Comparison of ENCODE assay signal across 2 cellular contexts in the genomic region with DNA sequence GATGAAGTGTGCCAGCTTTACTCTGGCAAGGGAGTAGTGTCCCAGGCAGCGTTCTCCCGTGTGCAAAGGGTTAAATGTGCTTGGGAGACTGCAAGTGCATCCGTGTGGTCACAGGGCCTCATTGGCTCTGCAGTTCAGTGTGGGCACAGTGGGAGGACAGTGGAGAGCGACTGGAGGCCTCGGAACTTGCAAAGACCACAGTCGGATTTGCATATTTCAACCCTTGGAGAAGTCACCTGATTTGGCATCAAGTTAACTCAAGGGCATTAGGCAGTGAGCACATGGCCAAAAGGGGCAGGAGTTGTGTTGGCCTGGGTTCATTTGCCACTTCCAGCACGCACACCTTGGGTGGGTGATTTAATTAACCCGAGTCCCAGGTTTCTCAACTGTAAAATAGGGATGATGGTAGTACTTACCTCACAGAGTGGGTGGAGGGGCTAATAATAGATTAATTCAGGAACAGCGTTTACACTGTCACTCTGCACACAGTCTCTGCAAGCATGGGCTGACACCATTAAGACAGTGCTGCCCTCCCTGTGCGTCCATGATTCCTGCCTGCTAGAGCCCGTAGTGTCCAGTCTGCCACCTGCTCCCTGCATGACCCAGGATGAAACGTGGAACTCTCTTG.
TF ChIP-seq lines count a peak whose summit lies in the region.

No MANE protein-coding gene starts in this region.

TF ChIP-seq in IMR-90, 13 proteins besides CTCF, POLR2A, EP300 and RAD21:
- TF ChIP-seq CHD1 (IDR thresholded peaks at IDR 0.05; ENCODE audit: low read depth, low read length) (no peak), MAFK (IDR thresholded peaks at IDR 0.05; ENCODE audit: low read depth, low read length) (no peak), ELK1 (IDR thresholded peaks at IDR 0.05; ENCODE audit: borderline replicate concordance, low read depth, low read length) (no peak), MAZ (IDR thresholded peaks at IDR 0.05; ENCODE audit: borderline replicate concordance, low read depth, low read length) (no peak), BHLHE40 (IDR thresholded peaks at IDR 0.05; ENCODE audit: low read depth, low read length) (no peak), MXI1 (IDR thresholded peaks at IDR 0.05; ENCODE audit: borderline replicate concordance, low read depth, low read length) (no peak), RCOR1 (IDR thresholded peaks at IDR 0.05; ENCODE audit: insufficient replicate concordance, low read length) (no peak), SMC3 (IDR thresholded peaks at IDR 0.05; ENCODE audit: low read depth, low read length) (no peak), NFE2L2 (IDR thresholded peaks at IDR 0.05; ENCODE audit: low read depth, low read length) (no peak), CEBPB (IDR thresholded peaks at IDR 0.05; ENCODE audit: low read depth, low read length) (no peak), RFX5 (IDR thresholded peaks at IDR 0.05; ENCODE audit: low read depth, low read length) (no peak), FOS (IDR thresholded peaks at IDR 0.05; ENCODE audit: low read depth, low read length) (no peak)
- TF ChIP-seq, protein P1, sequence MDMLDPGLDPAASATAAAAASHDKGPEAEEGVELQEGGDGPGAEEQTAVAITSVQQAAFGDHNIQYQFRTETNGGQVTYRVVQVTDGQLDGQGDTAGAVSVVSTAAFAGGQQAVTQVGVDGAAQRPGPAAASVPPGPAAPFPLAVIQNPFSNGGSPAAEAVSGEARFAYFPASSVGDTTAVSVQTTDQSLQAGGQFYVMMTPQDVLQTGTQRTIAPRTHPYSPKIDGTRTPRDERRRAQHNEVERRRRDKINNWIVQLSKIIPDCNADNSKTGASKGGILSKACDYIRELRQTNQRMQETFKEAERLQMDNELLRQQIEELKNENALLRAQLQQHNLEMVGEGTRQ (IDR thresholded peaks at IDR 0.05; ENCODE audit: low read depth, low read length), result no peak

TF ChIP-seq in GM12878, 131 proteins besides CTCF, POLR2A, EP300 and RAD21:
- 0 out of 2 replicates have a peak, but pooled peaks have one; percentile 12 for TF ChIP-seq RUNX3 (IDR thresholded peaks at IDR 0.05; ENCODE audit: low read length)
- TF ChIP-seq POU2F2 (IDR thresholded peaks at IDR 0.05; ENCODE audit: borderline replicate concordance, low read depth, low read length), result peak; percentile 84; the same call in 1 of the 3 replicates
- no peak for TF ChIP-seq NR2C2 (IDR thresholded peaks at IDR 0.05; ENCODE audit: borderline replicate concordance, control insufficient read depth, insufficient read length, low read depth)
- no peak for TF ChIP-seq PAX8 (IDR thresholded peaks at IDR 0.05)
- no peak for TF ChIP-seq CREM (IDR thresholded peaks at IDR 0.05; ENCODE audit: low read depth)
- no peak for TF ChIP-seq TAF1 (IDR thresholded peaks at IDR 0.05; ENCODE audit: borderline replicate concordance, low read depth, low read length)
- no peak for TF ChIP-seq ATF7 (IDR thresholded peaks at IDR 0.05; ENCODE audit: low read depth)
- no peak for TF ChIP-seq NBN (IDR thresholded peaks at IDR 0.05)
- no peak for TF ChIP-seq ETV6 (conservative IDR thresholded peaks at IDR 0.05 in 1 of 2, IDR thresholded peaks at IDR 0.05 in 1 of 2; ENCODE audit: borderline replicate concordance in 1 of 2, low read depth in 1 of 2)
- TF ChIP-seq, protein P2, sequence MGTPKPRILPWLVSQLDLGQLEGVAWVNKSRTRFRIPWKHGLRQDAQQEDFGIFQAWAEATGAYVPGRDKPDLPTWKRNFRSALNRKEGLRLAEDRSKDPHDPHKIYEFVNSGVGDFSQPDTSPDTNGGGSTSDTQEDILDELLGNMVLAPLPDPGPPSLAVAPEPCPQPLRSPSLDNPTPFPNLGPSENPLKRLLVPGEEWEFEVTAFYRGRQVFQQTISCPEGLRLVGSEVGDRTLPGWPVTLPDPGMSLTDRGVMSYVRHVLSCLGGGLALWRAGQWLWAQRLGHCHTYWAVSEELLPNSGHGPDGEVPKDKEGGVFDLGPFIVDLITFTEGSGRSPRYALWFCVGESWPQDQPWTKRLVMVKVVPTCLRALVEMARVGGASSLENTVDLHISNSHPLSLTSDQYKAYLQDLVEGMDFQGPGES (IDR thresholded peaks at IDR 0.05), result no peak
- TF ChIP-seq EED (IDR thresholded peaks at IDR 0.05; ENCODE audit: low read depth), result no peak
- TF ChIP-seq YBX1 (IDR thresholded peaks at IDR 0.05), result no peak
- no peak for TF ChIP-seq TCF12 (IDR thresholded peaks at IDR 0.05; ENCODE audit: low read depth, low read length)
- no peak for TF ChIP-seq ZBTB11 (CRISPR knock-in tag; IDR thresholded peaks at IDR 0.05)
- TF ChIP-seq SMC3 (IDR thresholded peaks at IDR 0.05; ENCODE audit: borderline replicate concordance, low read length), result no peak
- TF ChIP-seq CHD1 (IDR thresholded peaks at IDR 0.05; ENCODE audit: low read depth, low read length), result no peak
- no peak for TF ChIP-seq TCF7 (IDR thresholded peaks at IDR 0.05; ENCODE audit: borderline replicate concordance)
- TF ChIP-seq SPI1 (IDR thresholded peaks at IDR 0.05; ENCODE audit: borderline replicate concordance, insufficient read depth, low read depth, low read length), result no peak
- no peak for TF ChIP-seq E4F1 (IDR thresholded peaks at IDR 0.05; ENCODE audit: borderline replicate concordance, partially characterized antibody)
- no peak for TF ChIP-seq FOXM1 (IDR thresholded peaks at IDR 0.05; ENCODE audit: low read depth, low read length)
- no peak for TF ChIP-seq PBX3 (IDR thresholded peaks at IDR 0.05; ENCODE audit: insufficient replicate concordance, low read depth, low read length)
- TF ChIP-seq, protein P3, sequence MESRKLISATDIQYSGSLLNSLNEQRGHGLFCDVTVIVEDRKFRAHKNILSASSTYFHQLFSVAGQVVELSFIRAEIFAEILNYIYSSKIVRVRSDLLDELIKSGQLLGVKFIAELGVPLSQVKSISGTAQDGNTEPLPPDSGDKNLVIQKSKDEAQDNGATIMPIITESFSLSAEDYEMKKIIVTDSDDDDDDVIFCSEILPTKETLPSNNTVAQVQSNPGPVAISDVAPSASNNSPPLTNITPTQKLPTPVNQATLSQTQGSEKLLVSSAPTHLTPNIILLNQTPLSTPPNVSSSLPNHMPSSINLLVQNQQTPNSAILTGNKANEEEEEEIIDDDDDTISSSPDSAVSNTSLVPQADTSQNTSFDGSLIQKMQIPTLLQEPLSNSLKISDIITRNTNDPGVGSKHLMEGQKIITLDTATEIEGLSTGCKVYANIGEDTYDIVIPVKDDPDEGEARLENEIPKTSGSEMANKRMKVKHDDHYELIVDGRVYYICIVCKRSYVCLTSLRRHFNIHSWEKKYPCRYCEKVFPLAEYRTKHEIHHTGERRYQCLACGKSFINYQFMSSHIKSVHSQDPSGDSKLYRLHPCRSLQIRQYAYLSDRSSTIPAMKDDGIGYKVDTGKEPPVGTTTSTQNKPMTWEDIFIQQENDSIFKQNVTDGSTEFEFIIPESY (IDR thresholded peaks at IDR 0.05), result no peak
- no peak for TF ChIP-seq POLR2AphosphoS5 (IDR thresholded peaks at IDR 0.05; ENCODE audit: low read length)
- no peak for TF ChIP-seq CBX5 (IDR thresholded peaks at IDR 0.05; ENCODE audit: low read depth)
- no peak for TF ChIP-seq IKZF2 (IDR thresholded peaks at IDR 0.05)
- TF ChIP-seq RAD51 (IDR thresholded peaks at IDR 0.05), result 0 out of 2 replicates have a peak, but pooled peaks have one; percentile 14
- no peak for TF ChIP-seq STAT1 (conservative IDR thresholded peaks at IDR 0.05)
- no peak for TF ChIP-seq WRNIP1 (IDR thresholded peaks at IDR 0.05; ENCODE audit: borderline replicate concordance, low read depth, low read length)
- TF ChIP-seq GATAD2B (conservative IDR thresholded peaks at IDR 0.05; ENCODE audit: low read depth), result no peak
- TF ChIP-seq, protein P4, sequence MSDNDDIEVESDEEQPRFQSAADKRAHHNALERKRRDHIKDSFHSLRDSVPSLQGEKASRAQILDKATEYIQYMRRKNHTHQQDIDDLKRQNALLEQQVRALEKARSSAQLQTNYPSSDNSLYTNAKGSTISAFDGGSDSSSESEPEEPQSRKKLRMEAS (IDR thresholded peaks at IDR 0.05; ENCODE audit: low read depth, low read length), result 0 out of 2 replicates have a peak, but pooled peaks have one; percentile 37
- TF ChIP-seq, protein P5, sequence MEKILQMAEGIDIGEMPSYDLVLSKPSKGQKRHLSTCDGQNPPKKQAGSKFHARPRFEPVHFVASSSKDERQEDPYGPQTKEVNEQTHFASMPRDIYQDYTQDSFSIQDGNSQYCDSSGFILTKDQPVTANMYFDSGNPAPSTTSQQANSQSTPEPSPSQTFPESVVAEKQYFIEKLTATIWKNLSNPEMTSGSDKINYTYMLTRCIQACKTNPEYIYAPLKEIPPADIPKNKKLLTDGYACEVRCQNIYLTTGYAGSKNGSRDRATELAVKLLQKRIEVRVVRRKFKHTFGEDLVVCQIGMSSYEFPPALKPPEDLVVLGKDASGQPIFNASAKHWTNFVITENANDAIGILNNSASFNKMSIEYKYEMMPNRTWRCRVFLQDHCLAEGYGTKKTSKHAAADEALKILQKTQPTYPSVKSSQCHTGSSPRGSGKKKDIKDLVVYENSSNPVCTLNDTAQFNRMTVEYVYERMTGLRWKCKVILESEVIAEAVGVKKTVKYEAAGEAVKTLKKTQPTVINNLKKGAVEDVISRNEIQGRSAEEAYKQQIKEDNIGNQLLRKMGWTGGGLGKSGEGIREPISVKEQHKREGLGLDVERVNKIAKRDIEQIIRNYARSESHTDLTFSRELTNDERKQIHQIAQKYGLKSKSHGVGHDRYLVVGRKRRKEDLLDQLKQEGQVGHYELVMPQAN (conservative IDR thresholded peaks at IDR 0.05), result no peak
- no peak for TF ChIP-seq DPF2 (IDR thresholded peaks at IDR 0.05)
- TF ChIP-seq ZNF274 (IDR thresholded peaks at IDR 0.05; ENCODE audit: insufficient read depth, insufficient read length), result no peak
TF ChIP-seq in GM12878: peak in this region for 4.
